19 cellular contexts compared by ENCODE assay signal in the genomic region with DNA sequence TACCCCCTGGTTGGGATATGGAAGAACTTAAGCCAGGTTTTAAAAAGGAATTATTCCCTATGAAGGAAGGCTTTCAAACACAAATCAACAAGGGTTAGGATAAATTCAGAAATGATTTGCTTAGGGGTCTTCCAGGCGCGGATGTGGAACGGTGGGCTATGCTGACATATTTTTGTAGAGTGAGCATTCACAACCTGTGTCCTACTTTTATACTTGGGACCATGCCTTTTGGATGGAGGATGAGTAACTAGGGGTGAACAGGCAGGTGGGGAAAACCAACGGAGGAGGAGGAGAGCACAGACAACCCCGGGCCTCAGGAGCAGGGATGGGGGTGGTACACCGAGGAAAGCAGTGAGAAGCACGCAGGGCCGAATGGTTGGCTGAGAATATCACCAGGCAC.
"Had no signal": no experiment of that assay in that cellular context is flagged by ENCODE, and none has a peak within 500 bp of the region (broad histone marks: within the 10 kb centered on the region; RNA-seq: fewer than 3 reads in every experiment).

No MANE protein-coding gene starts in this region.

- H3K4me3 ChIP-seq: coronary artery, mucosa of descending colon, tibial artery had no signal

- H3K9me3 ChIP-seq: mucosa of descending colon, tibial artery had no signal

- H3K36me3 Mint-ChIP-seq: memory B cell, naive B cell, T-cell had no signal

- H3K36me3 ChIP-seq: brain microvascular endothelial cell, tibial artery had no signal

- H3K79me2 ChIP-seq: parathyroid adenoma had no signal

- H3K27ac ChIP-seq: brain microvascular endothelial cell, coronary artery, parathyroid adenoma, tibial artery had no signal

- H2AFZ ChIP-seq: parathyroid adenoma had no signal

- H3K27me3 Mint-ChIP-seq: activated CD8-positive, alpha-beta T cell treated with anti-CD3 and anti-CD28 coated beads for 36 hours; activated T-cell treated with anti-CD3 and anti-CD28 coated beads, Interleukin-2, amount 50 U/mL, for 24 hours had no signal

- H3K27ac Mint-ChIP-seq: activated CD4-positive, alpha-beta T cell treated with anti-CD3 and anti-CD28 coated beads, Interleukin-2, amount 10 ng/mL, durations not matched to agents 24 days and 14 days; activated CD8-positive, alpha-beta T cell treated with anti-CD3 and anti-CD28 coated beads for 36 hours; activated naive CD8-positive, alpha-beta T cell treated with anti-CD3 and anti-CD28 coated beads, Interleukin-2, amount 50 U/mL, for 24 hours; activated T-cell treated with anti-CD3 and anti-CD28 coated beads, Interleukin-2, amount 50 U/mL, for 24 hours; activated T-helper 2 cell treated with anti-CD3 and anti-CD28 coated beads, Interferon-gamma antibody, Interleukin-2, Interleukin-4, amounts not matched to agents 10 μg/mL and 5 μg/mL and 100 μg/mL, durations not matched to agents 14 hours and 24 hours and 36 hours; memory B cell; T-cell had no signal

- ATAC-seq: activated CD8-positive, alpha-beta T cell treated with anti-CD3 and anti-CD28 coated beads for 36 hours; activated naive CD8-positive, alpha-beta T cell treated with anti-CD3 and anti-CD28 coated beads, Interleukin-2, amount 50 U/mL, for 24 hours; T-cell had no signal

- H3K27me3 ChIP-seq: brain microvascular endothelial cell, tibial artery had no signal

- H3K4me3 Mint-ChIP-seq: activated CD4-positive, alpha-beta T cell treated with anti-CD3 and anti-CD28 coated beads, Interleukin-2, amount 10 ng/mL, durations not matched to agents 24 days and 14 days; activated CD8-positive, alpha-beta T cell treated with anti-CD3 and anti-CD28 coated beads for 36 hours; activated naive CD8-positive, alpha-beta T cell treated with anti-CD3 and anti-CD28 coated beads, Interleukin-2, amount 50 U/mL, for 24 hours; activated T-cell treated with anti-CD3 and anti-CD28 coated beads, Interleukin-2, amount 50 U/mL, for 24 hours; memory B cell; T-cell had no signal

- H3K4me1 ChIP-seq: parathyroid adenoma had no signal

- H3K9ac ChIP-seq: parathyroid adenoma had no signal

- H3K4me1 Mint-ChIP-seq: activated naive CD8-positive, alpha-beta T cell treated with anti-CD3 and anti-CD28 coated beads, Interleukin-2, amount 50 U/mL, for 24 hours had no signal

- DNase-seq: activated CD4-positive, alpha-beta T cell treated with anti-CD3 and anti-CD28 coated beads, Interleukin-2, amount 10 ng/mL, durations not matched to agents 24 days and 14 days; activated CD4-positive, CD25-positive, alpha-beta regulatory T cell; activated CD8-positive, alpha-beta T cell treated with anti-CD3 and anti-CD28 coated beads for 36 hours; activated naive CD4-positive, alpha-beta T cell treated with Interleukin-2 at 50 U/mL for 16 hours; activated naive CD8-positive, alpha-beta T cell treated with anti-CD3 and anti-CD28 coated beads, Interleukin-2, amount 50 U/mL, for 24 hours; activated T-cell treated with anti-CD3 and anti-CD28 coated beads, Interleukin-2, amount 50 U/mL, for 24 hours; erythroblast; foreskin melanocyte; mucosa of descending colon; naive B cell; stimulated activated CD4-positive, alpha-beta T cell treated with anti-CD3 and anti-CD28 coated beads, Interleukin-2, amount 100 ng/mL, for 24 hours; stimulated activated naive CD4-positive, alpha-beta T cell treated with Interleukin-2 at 50 U/mL for 16 hours; T-cell; tibial artery had no signal

- H3K9me3 Mint-ChIP-seq: activated CD4-positive, alpha-beta T cell treated with anti-CD3 and anti-CD28 coated beads, Interleukin-2, amount 10 ng/mL, durations not matched to agents 24 days and 14 days; activated CD8-positive, alpha-beta T cell treated with anti-CD3 and anti-CD28 coated beads for 36 hours; activated naive CD8-positive, alpha-beta T cell treated with anti-CD3 and anti-CD28 coated beads, Interleukin-2, amount 50 U/mL, for 24 hours; activated T-cell treated with anti-CD3 and anti-CD28 coated beads, Interleukin-2, amount 50 U/mL, for 24 hours; activated T-helper 2 cell treated with anti-CD3 and anti-CD28 coated beads, Interferon-gamma antibody, Interleukin-2, Interleukin-4, amounts not matched to agents 10 μg/mL and 5 μg/mL and 100 μg/mL, durations not matched to agents 14 hours and 24 hours and 36 hours; memory B cell; naive B cell; T-cell had no signal
